In the genomic region with DNA sequence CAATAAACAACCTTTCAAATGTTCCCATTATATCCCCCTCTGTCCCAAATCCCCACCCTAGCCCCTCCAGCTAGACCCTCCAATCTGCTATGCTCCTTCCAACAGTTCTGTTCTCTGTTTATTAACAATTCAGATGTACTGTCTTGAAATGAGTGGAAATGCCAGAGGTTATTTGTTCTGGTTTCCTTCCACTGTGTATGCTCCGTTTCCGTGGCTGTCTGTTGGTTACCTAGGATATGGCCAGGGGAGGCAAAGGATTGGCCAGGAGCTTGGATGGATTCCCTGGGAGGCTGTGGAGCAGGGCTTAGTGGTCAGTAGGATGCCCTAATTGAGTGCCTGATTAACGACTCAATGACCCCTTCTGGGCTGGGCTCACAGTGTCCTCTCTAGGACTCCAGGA, we compare ENCODE assay signal across 9 cellular contexts.
A peak's percentile ranks its signal among the peaks of the same experiment; 100 is the strongest.
DNase-seq lines count a peak whose midpoint lies in the region; ATAC-seq, FAIRE-seq and TF ChIP-seq lines count a peak whose summit lies in the region.
"Had no signal": no experiment of that assay in that cellular context is flagged by ENCODE, and none has a peak within 500 bp of the region (broad histone marks: within the 10 kb centered on the region; RNA-seq: fewer than 3 reads in every experiment).

No MANE protein-coding gene starts in this region.

- H3K36me3 ChIP-seq in lower lobe of right lung = no peaks in the 10 kb centered on the region

- DNase-seq in NCI-H748 (lab: John Stamatoyannopoulos, UW; ENCODE audit: unreplicated experiment) (peak; percentile 39), NCI-H748 treated with DMSO at 0.1 percent for 48 hours (lab: John Stamatoyannopoulos, UW) (no peak), cerebellar cortex (ENCODE audit: low spot score) (peak; percentile 22), lower lobe of right lung (no peak), urothelium cell line (ENCODE audit: low spot score) (peak; percentile 46), NCI-H2081 (lab: John Stamatoyannopoulos, UW) (no peak), NK-92 (lab: John Stamatoyannopoulos, UW; ENCODE audit: unreplicated experiment) (no peak)
- DNase-seq in activated T-cell treated with anti-CD3 and anti-CD28 coated beads, Interleukin-2, amount 50 U/mL, for 1 hour = no peak
- DNase-seq: activated T-cell treated with anti-CD3 and anti-CD28 coated beads, Interleukin-2, amount 50 U/mL, for 48 hours had no signal

- no peak for TF ChIP-seq CTCF in lower lobe of right lung (IDR thresholded peaks at IDR 0.05)

- H3K9me3 ChIP-seq in lower lobe of right lung = no peaks in the 10 kb centered on the region

- peaks cover 38% of the 10 kb centered on the region for H3K4me1 ChIP-seq in lower lobe of right lung

- H3K27me3 ChIP-seq in lower lobe of right lung (ENCODE audit: low read depth) = no peaks in the 10 kb centered on the region

- intact Hi-C loops in lower lobe of right lung (cut with DNase I) = no loop called here

- ATAC-seq in lower lobe of right lung = peak; percentile 61 to 71

- peak; percentile 74 for FAIRE-seq in urothelium cell line (lab: Jason Lieb, UNC)

- H3K4me3 ChIP-seq in lower lobe of right lung = no peak overlapping the region

- peak overlapping the region; percentile 73 for H3K27ac ChIP-seq in lower lobe of right lung

Comparison
In these comparisons a context has a peak if more than half of its experiments do, and no peak if none do; other contexts are left out.
1. DNase-seq: peak in NCI-H748 (single experiment), cerebellar cortex (single experiment) and urothelium cell line (single experiment); none in NCI-H748 treated with DMSO at 0.1 percent for 48 hours (single experiment), lower lobe of right lung (single experiment), NCI-H2081 (0 of 2), activated T-cell treated with anti-CD3 and anti-CD28 coated beads, Interleukin-2, amount 50 U/mL, for 1 hour (single experiment) and NK-92 (single experiment).